8 cellular contexts compared by ENCODE assay signal in genomic region chr1:52702886-52703787, GRCh38. TPM values are rescaled to one million over a fixed set of nuclear protein-coding genes. Genes with fewer than 3 reads are reported as not detected.
DNase-seq lines count a peak whose midpoint lies in the region; TF ChIP-seq lines count a peak whose summit lies in the region.

No MANE protein-coding gene starts in this region.

- H3K9ac ChIP-seq in rectal smooth muscle tissue (ENCODE audit: low read length) = peak overlapping the region; percentile 19

- H3K9me3 ChIP-seq in vagina = no peaks in the 10 kb centered on the region

- peaks cover 7% of the 10 kb centered on the region for H3K4me1 ChIP-seq in rectal smooth muscle tissue (ENCODE audit: control insufficient read depth, insufficient read depth, low read length)
- peaks cover 7% of the 10 kb centered on the region for H3K4me1 ChIP-seq in vagina

- H3K27me3 ChIP-seq in rectal smooth muscle tissue (ENCODE audit: control insufficient read depth, insufficient read depth, low read length) (no peaks in the 10 kb centered on the region), vagina (no peaks in the 10 kb centered on the region)

- peak overlapping the region; percentile 31 for H3K4me3 ChIP-seq in HFF-Myc (replicated peaks; ENCODE audit: low read depth, low read length)
- peak overlapping the region; percentile 51 for H3K4me3 ChIP-seq in astrocyte of the spinal cord (ENCODE audit: low read depth, low read length)
- H3K4me3 ChIP-seq in rectal smooth muscle tissue (ENCODE audit: low read length) = peak overlapping the region; percentile 86
- H3K4me3 ChIP-seq in vagina = peak overlapping the region; percentile 53

- intact Hi-C loops in vagina (cut with DNase I) = loop anchor here (5.0 kb wide), 1 partner anchor 224 kb away; the partner anchor contains the start of gene SCP2

- H3K27ac ChIP-seq in rectal smooth muscle tissue (ENCODE audit: low read depth, low read length) = peak overlapping the region; percentile 75
- peak overlapping the region; percentile 67 for H3K27ac ChIP-seq in vagina

- in situ Hi-C loops in astrocyte of the spinal cord (cut with HindIII; ENCODE audit: low sequenced_read_pairs) = no loop called here

- DNase-seq in GF-D8 (lab: John Stamatoyannopoulos, UW) = peak; percentile 96
- DNase-seq in HFF-Myc (ENCODE audit: extremely low read depth, low read depth) = no peak
- peak; percentile 87 for DNase-seq in NCI-H1092 treated with DMSO at 0.1 percent for 48 hours (lab: John Stamatoyannopoulos, UW)
- peak; percentile 89 for DNase-seq in T1000 (lab: John Stamatoyannopoulos, UW)
- DNase-seq in astrocyte of the spinal cord (ENCODE audit: low read depth, low spot score) = peak; percentile 89
- DNase-seq in hippocampal formation (lab: John Stamatoyannopoulos, UW) = peak; percentile 91 to 95
- DNase-seq in vagina (ENCODE audit: extremely low spot score in 2 of 2) = peak; percentile 96

- no peak for TF ChIP-seq CTCF in HFF-Myc (IDR thresholded peaks at IDR 0.05; ENCODE audit: low read depth, low read length, missing control alignments)
- no peak for TF ChIP-seq CTCF in astrocyte of the spinal cord (IDR thresholded peaks at IDR 0.05; ENCODE audit: low read depth, low read length)
- TF ChIP-seq CTCF in vagina (IDR thresholded peaks at IDR 0.05) = no peak

- no peak for TF ChIP-seq POLR2A in vagina (IDR thresholded peaks at IDR 0.05)

- H3K36me3 ChIP-seq in rectal smooth muscle tissue (ENCODE audit: control insufficient read depth, insufficient read depth, low read length) = no peaks in the 10 kb centered on the region
- no peaks in the 10 kb centered on the region for H3K36me3 ChIP-seq in vagina

RNA-seq across cellular contexts. Expression of gene COA7, which starts 5.0 kb away (rescaled TPM):
- 9.8 TPM for total RNA-seq in vagina

RNA-seq across cellular contexts. Expression of gene ZYG11B, which starts 23.1 kb away (rescaled TPM):
- total RNA-seq in vagina = 30.4 TPM

Comparison
In these comparisons a context has a peak if more than half of its experiments do, and no peak if none do; other contexts are left out.
1. H3K4me3 ChIP-seq: peak in every context shown above with its lines; median percentile 86 in rectal smooth muscle tissue; 53 in vagina; 51 in astrocyte of the spinal cord; 31 in HFF-Myc.